ENCODE assay signal across 21 cellular contexts in the genomic region with DNA sequence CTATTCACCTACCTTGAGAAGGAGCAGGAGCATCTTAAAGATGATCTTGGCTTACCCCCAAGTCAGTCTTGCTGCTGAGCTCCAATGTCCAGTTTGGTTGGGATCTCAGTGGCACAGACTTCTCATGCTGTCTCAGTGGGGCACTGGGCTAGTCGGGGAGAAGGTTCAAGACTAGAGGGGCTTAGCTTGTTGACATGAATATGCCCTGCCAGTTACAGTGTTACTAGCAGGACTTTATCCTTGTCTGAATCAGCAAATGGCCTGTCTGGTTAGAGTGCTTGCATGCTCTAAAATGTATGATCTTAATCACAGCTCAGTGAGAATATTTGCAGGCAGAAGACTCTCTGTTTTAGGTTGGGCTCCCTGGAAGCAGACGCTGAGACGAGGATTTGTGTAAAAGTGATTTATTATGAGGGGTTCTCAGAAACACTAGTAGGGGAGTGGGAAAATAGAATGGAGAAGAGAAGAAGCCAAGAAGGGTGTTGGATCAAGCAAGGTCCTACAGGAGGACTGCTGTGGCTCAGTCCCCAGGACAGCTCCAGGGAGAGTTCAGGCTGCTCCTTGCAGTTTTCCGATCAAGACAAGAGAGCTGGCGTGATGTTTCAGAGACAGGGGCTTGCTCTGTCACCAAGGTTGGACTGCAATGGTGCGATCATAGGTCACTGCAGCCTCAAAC.
"Had no signal": no experiment of that assay in that cellular context is flagged by ENCODE, and none has a peak within 500 bp of the region (broad histone marks: within the 10 kb centered on the region; RNA-seq: fewer than 3 reads in every experiment).

No MANE protein-coding gene starts in this region.

- H3K4me1 Mint-ChIP-seq: immature natural killer cell, naive B cell, nephron had no signal

- H3K36me3 Mint-ChIP-seq: immature natural killer cell, naive B cell had no signal

- DNase-seq: effector memory CD8-positive, alpha-beta T cell; esophagus squamous epithelium; foreskin fibroblast; glutamatergic neuron; immature natural killer cell; kidney; left cardiac atrium; left ventricle myocardium inferior; mesenchymal stem cell; midbrain; naive B cell; occipital lobe; psoas muscle; small intestine; stimulated activated CD4-positive, alpha-beta T cell treated with anti-CD3 and anti-CD28 coated beads, Interleukin-12 subunit alpha, Interleukin-12 subunit beta, amount 100 ng/mL, for 4 hours; stimulated activated naive CD4-positive, alpha-beta T cell treated with Interleukin-2 at 50 U/mL for 16 hours; trophoblast cell had no signal

- H3K9me3 Mint-ChIP-seq: dendritic cell treated with granulocyte-macrophage colony-stimulating factor and Interleukin-4, amounts not matched to agents 40 ng/mL and 50 ng/mL, for 4 days; effector memory CD8-positive, alpha-beta T cell; immature natural killer cell; naive B cell; nephron had no signal

- H3K27ac ChIP-seq: esophagus squamous epithelium, gastroesophageal sphincter, left ventricle myocardium inferior, psoas muscle had no signal

- H3K9me3 ChIP-seq: esophagus squamous epithelium, psoas muscle had no signal

- ATAC-seq: effector memory CD8-positive, alpha-beta T cell; gastroesophageal sphincter; left cardiac atrium; psoas muscle had no signal

- H3K4me3 ChIP-seq: esophagus squamous epithelium, gastroesophageal sphincter, left ventricle myocardium inferior, lung, psoas muscle had no signal

- H3K27ac Mint-ChIP-seq: dendritic cell treated with granulocyte-macrophage colony-stimulating factor and Interleukin-4, amounts not matched to agents 40 ng/mL and 50 ng/mL, for 4 days; effector memory CD8-positive, alpha-beta T cell; immature natural killer cell; naive B cell; nephron had no signal

- H3K4me3 Mint-ChIP-seq: dendritic cell treated with granulocyte-macrophage colony-stimulating factor and Interleukin-4, amounts not matched to agents 40 ng/mL and 50 ng/mL, for 4 days; effector memory CD8-positive, alpha-beta T cell; immature natural killer cell; naive B cell; nephron had no signal

- H3K4me1 ChIP-seq: esophagus squamous epithelium, gastroesophageal sphincter, left ventricle myocardium inferior, psoas muscle had no signal

- H3K36me3 ChIP-seq: esophagus squamous epithelium, gastroesophageal sphincter, left ventricle myocardium inferior had no signal
